Comparison of ENCODE assay signal across 10 cellular contexts in the genomic region with DNA sequence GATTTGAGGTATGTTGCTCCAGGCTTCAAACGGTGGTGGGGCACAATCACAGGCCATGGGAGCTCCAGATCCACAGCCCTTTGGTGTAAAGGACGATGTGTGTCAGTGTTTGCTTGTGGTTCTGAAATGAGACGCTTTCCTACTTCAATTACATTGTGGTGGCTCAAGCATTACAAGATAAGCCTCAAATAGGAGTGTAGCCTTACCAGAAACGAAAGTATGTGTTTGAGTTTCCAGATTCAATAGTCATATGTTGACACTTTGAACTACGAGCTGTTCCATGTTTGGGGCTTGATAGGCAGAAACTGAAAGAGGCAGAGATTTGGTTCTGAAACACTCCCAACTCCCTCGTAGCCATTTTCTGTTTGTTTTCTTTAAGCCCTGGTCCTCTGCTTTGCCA.
A peak's percentile ranks its signal among the peaks of the same experiment; 100 is the strongest.
DNase-seq lines count a peak whose midpoint lies in the region; ATAC-seq and TF ChIP-seq lines count a peak whose summit lies in the region.
"Had no signal": no experiment of that assay in that cellular context is flagged by ENCODE, and none has a peak within 500 bp of the region (broad histone marks: within the 10 kb centered on the region; RNA-seq: fewer than 3 reads in every experiment).

No MANE protein-coding gene starts in this region.

- peak; percentile 18 to 35 for DNase-seq in activated CD4-positive, alpha-beta T cell treated with anti-CD3 and anti-CD28 coated beads, Interleukin-2, amount 50 U/mL, for 48 hours
- DNase-seq in activated CD4-positive, alpha-beta T cell treated with anti-CD3 and anti-CD28 coated beads, Interleukin-2, amount 50 U/mL, for 1 hour = no peak
- DNase-seq in NOMO-1 treated with DMSO at 0.1 percent for 48 hours (lab: John Stamatoyannopoulos, UW; ENCODE audit: unreplicated experiment) (peak; percentile 53), lower leg skin (ENCODE audit: low spot score in 2 of 2) (no peak), HCEC 1CT (no peak), chondrocyte (ENCODE audit: low spot score) (no peak)
- DNase-seq in stimulated activated CD8-positive, alpha-beta memory T cell treated with anti-CD3 and anti-CD28 coated beads, Interleukin-4, amount 100 ng/mL, for 48 hours = peak; percentile 39
- DNase-seq: left ventricle myocardium superior, SHP77 had no signal

- no peak for TF ChIP-seq POLR2A in lower leg skin (IDR thresholded peaks at IDR 0.05)

- WGBS in lower leg skin, 2 donors = 50 to 58% methylated on average over 6 of the region's 6 CpGs

- H3K27ac Mint-ChIP-seq in chondrocyte (ENCODE audit: unreplicated experiment) = no peak overlapping the region

- no peaks in the 10 kb centered on the region for H3K36me3 Mint-ChIP-seq in chondrocyte (ENCODE audit: low read depth)

- peaks cover 42% of the 10 kb centered on the region for H3K4me1 Mint-ChIP-seq in chondrocyte (ENCODE audit: low read depth)

- H3K4me3 Mint-ChIP-seq in chondrocyte (ENCODE audit: unreplicated experiment) = no peak overlapping the region

- H3K27me3 Mint-ChIP-seq in chondrocyte (ENCODE audit: low read depth) = no peaks in the 10 kb centered on the region

- peaks cover 8% of the 10 kb centered on the region for H3K9me3 Mint-ChIP-seq in chondrocyte (ENCODE audit: low read depth)

- ATAC-seq in HG02759 (IDR thresholded peaks at IDR 0.05; ENCODE audit: unreplicated experiment) = peak; percentile 92
- ATAC-seq: left ventricle myocardium superior had no signal

- no peak for TF ChIP-seq CTCF in lower leg skin (IDR thresholded peaks at IDR 0.05)
- no peak for TF ChIP-seq CTCF in chondrocyte (IDR thresholded peaks at IDR 0.05)

- H3K4me3 ChIP-seq in lower leg skin (ENCODE audit: low read depth, poor library complexity, severe bottlenecking) = no peak overlapping the region

- intact Hi-C loops in lower leg skin (cut with DNase I; ENCODE audit: low total_unique reads) = no loop called here

Comparison
In these comparisons a context has a peak if more than half of its experiments do, and no peak if none do; other contexts are left out.
1. DNase-seq: peak in activated CD4-positive, alpha-beta T cell treated with anti-CD3 and anti-CD28 coated beads, Interleukin-2, amount 50 U/mL, for 48 hours (2 of 2), NOMO-1 treated with DMSO at 0.1 percent for 48 hours (single experiment) and stimulated activated CD8-positive, alpha-beta memory T cell treated with anti-CD3 and anti-CD28 coated beads, Interleukin-4, amount 100 ng/mL, for 48 hours (single experiment); none in activated CD4-positive, alpha-beta T cell treated with anti-CD3 and anti-CD28 coated beads, Interleukin-2, amount 50 U/mL, for 1 hour (single experiment), lower leg skin (0 of 2), HCEC 1CT (single experiment) and chondrocyte (single experiment).